8 cellular contexts compared by ENCODE assay signal in the genomic region with DNA sequence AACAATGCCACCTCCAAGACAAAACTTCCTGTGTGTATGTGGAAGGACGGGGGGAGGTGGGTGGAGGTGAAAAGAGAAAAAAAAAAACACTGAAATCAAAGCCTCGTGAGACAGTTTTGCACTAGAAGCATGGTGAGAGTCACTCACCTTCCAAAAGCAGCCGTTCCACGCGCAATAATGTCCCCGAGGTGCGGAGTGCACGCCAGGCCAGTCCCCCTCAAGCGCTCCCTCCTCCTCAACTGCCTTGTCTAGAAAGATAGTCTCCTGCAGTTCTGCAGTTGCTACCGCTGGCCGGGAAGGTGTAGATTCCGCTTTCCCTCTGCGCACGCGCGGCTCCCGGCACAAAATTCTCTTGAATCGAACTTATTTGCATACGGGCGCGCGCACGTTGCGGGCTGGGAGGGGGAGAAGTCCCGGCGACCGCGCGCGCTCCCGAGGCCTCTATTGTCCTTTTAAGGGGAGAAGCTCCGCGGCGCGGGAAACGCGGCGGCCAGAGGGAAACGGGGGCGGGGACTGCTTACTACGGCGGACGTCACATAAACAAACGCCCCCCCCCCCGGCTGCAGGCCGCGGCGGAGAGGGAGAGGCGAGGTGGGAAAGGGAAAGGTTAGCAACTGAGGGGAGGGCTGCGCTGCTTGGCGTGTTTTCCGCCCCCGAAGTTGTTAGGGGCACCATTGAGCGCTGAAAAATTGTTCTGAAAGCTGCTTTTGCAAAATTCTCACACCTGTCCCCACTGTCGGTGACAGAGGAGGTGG. TPM values are rescaled to one million over a fixed set of nuclear protein-coding genes. Genes with fewer than 3 reads are reported as not detected.
DNase-seq lines count a peak whose midpoint lies in the region; ATAC-seq, FAIRE-seq and TF ChIP-seq lines count a peak whose summit lies in the region.

A gene with protein sequence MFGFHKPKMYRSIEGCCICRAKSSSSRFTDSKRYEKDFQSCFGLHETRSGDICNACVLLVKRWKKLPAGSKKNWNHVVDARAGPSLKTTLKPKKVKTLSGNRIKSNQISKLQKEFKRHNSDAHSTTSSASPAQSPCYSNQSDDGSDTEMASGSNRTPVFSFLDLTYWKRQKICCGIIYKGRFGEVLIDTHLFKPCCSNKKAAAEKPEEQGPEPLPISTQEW (minus strand): TSS at position 274 of the 755 bp plus-strand sequence. CDS start 27,946 bp downstream, outside the sequence.

- ATAC-seq in GM18520 (IDR thresholded peaks at IDR 0.05; ENCODE audit: unreplicated experiment) (peak; percentile 37), HG03064 (IDR thresholded peaks at IDR 0.05; ENCODE audit: low read depth, unreplicated experiment) (peak; percentile 37)

- intact Hi-C loops in sigmoid colon (cut with DNase I): loop anchor here (5.0 kb wide), 2 partner anchors 331 to 401 kb away; a partner anchor contains a TSS

- H3K27ac Mint-ChIP-seq in brain: peak within 1 kb of the TSS; percentile 90 to 98 (median 97)

- peak within 1 kb of the TSS; percentile 94 to 100 (median 98) for H3K4me3 Mint-ChIP-seq in brain

- DNase-seq in NCI-H2107 treated with DMSO at 0.1 percent for 48 hours (lab: John Stamatoyannopoulos, UW; ENCODE audit: unreplicated experiment): peak; percentile 98
- peak; percentile 89 for DNase-seq in iPS DF 4.7 (ENCODE audit: extremely low read depth, low spot score)
- DNase-seq in sigmoid colon: peak; percentile 100

- peak; percentile 78 for FAIRE-seq in TTC549 (lab: Jason Lieb, UNC)

- peak in 2 of 4 donors; percentile 39 to 40 for TF ChIP-seq EP300 in sigmoid colon (IDR thresholded peaks at IDR 0.05)

- peak; percentile 86 to 93 for TF ChIP-seq POLR2A in sigmoid colon (IDR thresholded peaks at IDR 0.05)

- H3K27me3 Mint-ChIP-seq in brain: peaks cover 7% of the 10 kb centered on the region

- H3K9me3 Mint-ChIP-seq in brain: peaks cover 0 to 6% (median 0%) of the 10 kb centered on the region in 5 experiments

- peak within 1 kb of the TSS; percentile 71 to 88 (median 75) for H3K4me3 ChIP-seq in sigmoid colon

- peaks cover 0 to 14% (median 3%) of the 10 kb centered on the region in 4 donors for H3K4me1 ChIP-seq in sigmoid colon

- H3K27ac ChIP-seq in 22Rv1 (peak within 1 kb of the TSS; percentile 95), sigmoid colon (peak within 1 kb of the TSS; percentile 90 to 96 (median 94))

- no peaks in the 10 kb centered on the region for H3K9me3 ChIP-seq in sigmoid colon

- no peaks in the 10 kb centered on the region for H3K36me3 Mint-ChIP-seq in brain

- TF ChIP-seq CTCF in 22Rv1 (IDR thresholded peaks at IDR 0.05) (no peak), brain (conservative IDR thresholded peaks at IDR 0.05) (no peak), sigmoid colon (IDR thresholded peaks at IDR 0.05) (no peak)

- 0% methylated on average over 55 of the region's 55 CpGs for WGBS in sigmoid colon, 2 donors

- H3K4me1 Mint-ChIP-seq in brain: peaks cover 33% of the 10 kb centered on the region

- no peaks in the 10 kb centered on the region for H3K36me3 ChIP-seq in sigmoid colon

- no peaks in the 10 kb centered on the region for H3K27me3 ChIP-seq in sigmoid colon

RNA-seq across cellular contexts. Expression of the gene that starts here (rescaled TPM):
- polyA plus RNA-seq in brain (ENCODE audit: insufficient read depth, low read depth, low replicate concordance) (118 TPM), sigmoid colon (10 to 100 TPM; 31.1 to 53.9 (median 51.7) TPM)
- total RNA-seq in sigmoid colon: 10 to 100 TPM; 38.2 to 68.4 (median 51.8) TPM

Comparison
In these comparisons a context has a peak if more than half of its experiments do, and no peak if none do; other contexts are left out.
1. Peak in every context shown above with its lines: DNase-seq, ATAC-seq, H3K4me3 ChIP-seq and H3K27ac ChIP-seq.